ENCODE assay signal across 8 cellular contexts in genomic region chr6:27889628-27890315, GRCh38. TPM values are rescaled to one million over a fixed set of nuclear protein-coding genes. Genes with fewer than 3 reads are reported as not detected.
DNase-seq lines count a peak whose midpoint lies in the region; ATAC-seq and TF ChIP-seq lines count a peak whose summit lies in the region.

No MANE protein-coding gene starts in this region.

- BruUV-seq in PC-9 (replicated peaks; lab: Mats Ljungman, UMichigan) = no TSS peak

- H4K20me1 ChIP-seq in PC-9 (ENCODE audit: insufficient read depth) = no peaks in the 10 kb centered on the region

- H3K36me3 ChIP-seq in heart right ventricle (no peaks in the 10 kb centered on the region), right atrium auricular region (no peaks in the 10 kb centered on the region), PC-9 (ENCODE audit: low read depth) (no peaks in the 10 kb centered on the region), testis (ENCODE audit: low read depth, missing control alignments) (no peaks in the 10 kb centered on the region)

- H3K9me3 ChIP-seq in heart right ventricle (no peaks in the 10 kb centered on the region), right atrium auricular region (no peaks in the 10 kb centered on the region), PC-9 (ENCODE audit: insufficient read depth, low read depth) (no peaks in the 10 kb centered on the region), testis (no peaks in the 10 kb centered on the region)

- H3F3A ChIP-seq in PC-9 (ENCODE audit: insufficient read depth, low read depth) = peaks cover 22% of the 10 kb centered on the region

- TF ChIP-seq CTCF in heart right ventricle (IDR thresholded peaks at IDR 0.05) (no peak), right atrium auricular region (IDR thresholded peaks at IDR 0.05) (no peak), PC-9 (conservative IDR thresholded peaks at IDR 0.05) (no peak), testis (IDR thresholded peaks at IDR 0.05) (no peak)

- CTCF ChIA-PET in PC-9 (lab: Charles Lee) = interaction anchor here (0.7 to 1.0 kb wide), 2 partner anchors 80 to 574 kb away, joined by 3 read pairs; a partner anchor contains a TSS

- H3K27me3 ChIP-seq in heart right ventricle (peaks cover 3 to 82% (median 64%) of the 10 kb centered on the region in 7 donors), right atrium auricular region (peaks cover 0 to 23% of the 10 kb centered on the region in 2 donors), PC-9 (ENCODE audit: insufficient read depth, low read depth) (no peaks in the 10 kb centered on the region), testis (no peaks in the 10 kb centered on the region)

- no peak for DNase-seq in heart right ventricle
- no peak for DNase-seq in right atrium auricular region (ENCODE audit: low spot score)
- DNase-seq in PC-9 = no peak
- DNase-seq in erythroblast (lab: John Stamatoyannopoulos, UW) = peak; percentile 73 to 87
- DNase-seq in testis = no peak
- DNase-seq in pons (ENCODE audit: low spot score) = no peak
- no peak for DNase-seq in NCI-H345 (lab: John Stamatoyannopoulos, UW)

- H3K27ac ChIP-seq in heart right ventricle (peak overlapping the region in 1 of 10 donors; percentile 92), right atrium auricular region (no peak overlapping the region), PC-9 (no peak overlapping the region), testis (no peak overlapping the region)

- TF ChIP-seq POLR2A in erythroblast (IDR thresholded peaks at IDR 0.05; ENCODE audit: low read length) (no peak), testis (IDR thresholded peaks at IDR 0.05) (no peak)

- ATAC-seq in heart right ventricle (no peak), HG02610 (IDR thresholded peaks at IDR 0.05; ENCODE audit: unreplicated experiment) (no peak)

- WGBS in heart right ventricle, 2 donors = 39 to 40% methylated on average over 12 of the region's 12 CpGs
- 29 to 37% methylated on average over 12 of the region's 12 CpGs for WGBS in testis, 2 donors

- H3K9me2 ChIP-seq in PC-9 (ENCODE audit: insufficient read depth) = no peaks in the 10 kb centered on the region

- H3K79me2 ChIP-seq in PC-9 (ENCODE audit: low read depth) = no peaks in the 10 kb centered on the region

- H3K4me1 ChIP-seq in heart right ventricle (peaks cover 0 to 42% (median 28%) of the 10 kb centered on the region in 9 donors), right atrium auricular region (peaks cover 0 to 30% of the 10 kb centered on the region in 2 donors), PC-9 (replicated peaks; ENCODE audit: insufficient read depth) (no peaks in the 10 kb centered on the region; the same call in 1 of the 2 replicates), testis (no peaks in the 10 kb centered on the region)

- H3K4me2 ChIP-seq in PC-9 = peak overlapping the region; percentile 68

- POLR2A ChIA-PET in PC-9 (lab: Charles Lee; ENCODE audit: unreplicated experiment) = interaction anchor here (0.6 to 1.6 kb wide), 14 partner anchors 16 to 1733 kb away, joined by 3 to 28 read pairs (median 4); a partner anchor contains a TSS

- H2AFZ ChIP-seq in PC-9 = peak overlapping the region; percentile 67

- intact Hi-C loops in heart right ventricle (cut with DNase I) = loop anchor here in 9 of 10 donors (5.0 to 10.0 kb wide), 12 partner anchors 52 to 765 kb away; partner anchors contain the start of gene ZNF184 (in 4 of the 9)
- intact Hi-C loops in PC-9 (cut with micrococcal nuclease; ENCODE audit: unreplicated experiment) = loop anchor here (10.0 kb wide), 3 partner anchors 415 to 1685 kb away; partner anchors contain the start of gene ZNF184
- intact Hi-C loops in testis (cut with DNase I; ENCODE audit: low total_unique reads) = no loop called here

- peak overlapping the region in 7 of 10 donors; percentile 31 to 69 (median 47) for H3K4me3 ChIP-seq in heart right ventricle
- H3K4me3 ChIP-seq in right atrium auricular region = peak overlapping the region in 1 of 2 donors; percentile 39
- H3K4me3 ChIP-seq in PC-9 = peak overlapping the region; percentile 53; the same call in 1 of the 2 replicates
- peak overlapping the region; percentile 2 to 44 for H3K4me3 ChIP-seq in testis

RNA-seq across cellular contexts. Expression of gene OR2B2, which starts 22.4 kb away (rescaled TPM):
- total RNA-seq in heart right ventricle (not detected), right atrium auricular region (not detected), PC-9 (2021) (not detected in 2 replicates), testis (not detected)
- polyA plus RNA-seq in heart right ventricle (not detected), testis (ENCODE audit: insufficient read depth, low read depth, low replicate concordance) (not detected)

Comparison
In these comparisons a context has a peak if more than half of its experiments do, and no peak if none do; other contexts are left out.
1. DNase-seq: peak in erythroblast (2 of 2); none in heart right ventricle (0 of 2), right atrium auricular region (single experiment), PC-9 (0 of 2), testis (single experiment), pons (single experiment) and NCI-H345 (single experiment).